ENCODE assay signal across 31 cellular contexts in the genomic region with DNA sequence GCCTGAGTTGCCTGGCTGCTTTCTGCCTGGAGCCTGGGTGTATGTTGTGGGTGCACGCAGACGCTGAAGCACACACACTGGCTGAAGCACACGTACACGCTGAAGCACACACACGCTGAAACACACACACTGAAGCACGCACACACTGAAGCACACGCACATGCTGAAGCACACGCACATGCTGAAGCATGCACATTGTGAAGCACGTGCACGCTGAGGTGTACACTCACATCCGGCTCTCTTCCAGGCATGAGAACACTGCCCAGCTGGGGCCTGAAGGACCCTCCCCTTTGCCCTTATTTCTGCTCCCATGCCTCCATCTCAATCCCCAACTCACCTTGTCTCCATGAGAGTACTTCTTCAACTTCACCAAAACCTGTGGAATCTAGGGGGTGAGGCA. TPM values are rescaled to one million over a fixed set of nuclear protein-coding genes. Genes with fewer than 3 reads are reported as not detected.
DNase-seq lines count a peak whose midpoint lies in the region; ATAC-seq, FAIRE-seq and TF ChIP-seq lines count a peak whose summit lies in the region.
"Had no signal": no experiment of that assay in that cellular context is flagged by ENCODE, and none has a peak within 500 bp of the region (broad histone marks: within the 10 kb centered on the region; RNA-seq: fewer than 3 reads in every experiment).

No MANE protein-coding gene starts in this region.

- H3K9me2 ChIP-seq in GM23338 (ENCODE audit: insufficient read depth) = no peaks in the 10 kb centered on the region
- H3K9me2 ChIP-seq: SK-N-SH had no signal

- no peak overlapping the region for H2BK120ac ChIP-seq in neuronal stem cell (ENCODE audit: low read depth, low read length)

- H3K4me1 Mint-ChIP-seq in GM23338 = peaks cover 13% of the 10 kb centered on the region
- H3K4me1 Mint-ChIP-seq: activated CD4-positive, alpha-beta T cell treated with anti-CD3 and anti-CD28 coated beads, Interleukin-2, amount 10 ng/mL, durations not matched to agents 24 days and 14 days; immature natural killer cell; neural crest cell had no signal

- no peaks in the 10 kb centered on the region for H3K27me3 ChIP-seq in duodenal mucosa (ENCODE audit: control insufficient read depth in 1 of 2, insufficient read depth in 2 of 2, low read length in 2 of 2)
- H3K27me3 ChIP-seq in neuronal stem cell (ENCODE audit: control insufficient read depth in 3 of 3, insufficient read depth in 3 of 3, low read depth in 1 of 3, low read length in 3 of 3) = no peaks in the 10 kb centered on the region
- no peaks in the 10 kb centered on the region for H3K27me3 ChIP-seq in GM23338 (ENCODE audit: insufficient read depth)
- H3K27me3 ChIP-seq: uterus had no signal

- H4K91ac ChIP-seq in neuronal stem cell (ENCODE audit: low read depth, low read length, poor library complexity) = no peak overlapping the region

- no peak overlapping the region for H2AK5ac ChIP-seq in neuronal stem cell (ENCODE audit: low read depth, low read length)

- H2AFZ ChIP-seq in neuronal stem cell (ENCODE audit: low read length) (no peak overlapping the region), GM23338 (no peak overlapping the region)

- FAIRE-seq in urothelium cell line (lab: Jason Lieb, UNC) = peak; percentile 30
- FAIRE-seq: GM12892 had no signal

- H3K4me1 ChIP-seq in duodenal mucosa (ENCODE audit: control insufficient read depth in 1 of 2, insufficient read depth in 2 of 2, low read length in 2 of 2) (peaks cover 28 to 36% of the 10 kb centered on the region in 2 donors), neuronal stem cell (ENCODE audit: control insufficient read depth in 2 of 2, insufficient read depth in 1 of 2, low read depth in 1 of 2, low read length in 2 of 2) (peaks cover 2 to 6% of the 10 kb centered on the region in 2 donors), GM23338 (ENCODE audit: insufficient read depth) (peaks cover 9% of the 10 kb centered on the region; the same call in 1 of the 2 replicates)

- H3K9me3 ChIP-seq in duodenal mucosa (ENCODE audit: control insufficient read depth in 1 of 2, low read length in 2 of 2) = no peaks in the 10 kb centered on the region
- H3K9me3 ChIP-seq in neuronal stem cell (replicated peaks in 1 of 2; ENCODE audit: control insufficient read depth in 2 of 2, insufficient read depth in 1 of 2, low read depth in 1 of 2, low read length in 2 of 2) = no peaks in the 10 kb centered on the region
- H3K9me3 ChIP-seq: mucosa of descending colon, SK-N-SH, uterus had no signal

- no peaks in the 10 kb centered on the region for H4K20me1 ChIP-seq in GM23338 (replicated peaks; ENCODE audit: insufficient read depth)

- no peak overlapping the region for H4K8ac ChIP-seq in neuronal stem cell (ENCODE audit: low read depth, low read length)

- peaks cover 18% of the 10 kb centered on the region; the same call in 1 of the 2 replicates for H3F3A ChIP-seq in GM23338 (replicated peaks; ENCODE audit: low read depth)

- WGBS in neuronal stem cell (ENCODE audit: extremely low coverage in 2 of 2, insufficient read length in 2 of 2, insufficient replicate concordance in 1 of 2), 2 donors = no CpG with 5 or more reads among the region's 11 CpGs

- H3K4me3 ChIP-seq in duodenal mucosa (ENCODE audit: low read depth in 1 of 2, low read length in 2 of 2) (no peak overlapping the region), neuronal stem cell (ENCODE audit: low read length in 2 of 2) (no peak overlapping the region), GM23338 (no peak overlapping the region)
- H3K4me3 ChIP-seq: mucosa of descending colon, skin epidermis, uterus had no signal

- H3K27me3 Mint-ChIP-seq in GM23338 (ENCODE audit: insufficient read depth, low read depth, poor library complexity) = peaks cover 4% of the 10 kb centered on the region
- H3K27me3 Mint-ChIP-seq: activated CD4-positive, alpha-beta T cell treated with anti-CD3 and anti-CD28 coated beads, Interleukin-2, amount 10 ng/mL, durations not matched to agents 24 days and 14 days had no signal

- no peak overlapping the region for H3K4me3 Mint-ChIP-seq in GM23338
- H3K4me3 Mint-ChIP-seq: activated CD4-positive, alpha-beta T cell treated with anti-CD3 and anti-CD28 coated beads, Interleukin-2, amount 10 ng/mL, durations not matched to agents 24 days and 14 days; activated naive CD4-positive, alpha-beta T cell treated with anti-CD3 and anti-CD28 coated beads for 36 hours; activated T-cell treated with anti-CD3 and anti-CD28 coated beads, Interleukin-2, amount 50 U/mL, for 72 hours; immature natural killer cell; neural crest cell had no signal

- H3K4me2 ChIP-seq in neuronal stem cell (ENCODE audit: insufficient read depth, low read length, poor library complexity, severe bottlenecking) (peak overlapping the region; percentile 12), GM23338 (no peak overlapping the region)
- H3K4me2 ChIP-seq: SK-N-SH had no signal

- no peak overlapping the region for H2BK12ac ChIP-seq in neuronal stem cell (ENCODE audit: low read length)

- no peak overlapping the region for H3K23ac ChIP-seq in neuronal stem cell (ENCODE audit: low read depth, low read length, poor library complexity)

- H2BK5ac ChIP-seq in neuronal stem cell (ENCODE audit: low read length) = no peak overlapping the region

- H3K36me3 ChIP-seq in duodenal mucosa (ENCODE audit: control insufficient read depth in 1 of 2, insufficient read depth in 2 of 2, low read length in 2 of 2) (peaks cover 35 to 80% of the 10 kb centered on the region in 2 donors), neuronal stem cell (replicated peaks in 1 of 2; ENCODE audit: control insufficient read depth in 2 of 2, insufficient read depth in 2 of 2, low read length in 2 of 2) (peaks cover 49 to 92% of the 10 kb centered on the region in 2 donors), GM23338 (ENCODE audit: insufficient read depth) (peaks cover 9% of the 10 kb centered on the region; the same call in 1 of the 2 replicates)
- H3K36me3 ChIP-seq: uterus had no signal

- H3K79me2 ChIP-seq in GM23338 (replicated peaks; ENCODE audit: insufficient read depth) = no peaks in the 10 kb centered on the region

- no peak for TF ChIP-seq CTCF in GM23338 (conservative IDR thresholded peaks at IDR 0.05; ENCODE audit: low read depth in 2 of 2)

- ATAC-seq in left ventricle myocardium superior = no peak
- ATAC-seq in GM23338 = no peak
- ATAC-seq in GM19395 (IDR thresholded peaks at IDR 0.05; ENCODE audit: unreplicated experiment) = no peak
- ATAC-seq: activated T-cell treated with anti-CD3 and anti-CD28 coated beads, Interleukin-2, amount 50 U/mL, for 72 hours had no signal

- H3K18ac ChIP-seq in neuronal stem cell (ENCODE audit: low read length) = no peak overlapping the region

- DNase-seq in left ventricle myocardium superior = peak; percentile 11
- DNase-seq in cardiac septum (ENCODE audit: low spot score) = no peak
- no peak for DNase-seq in neuronal stem cell (ENCODE audit: low spot score)
- DNase-seq in urothelium cell line (ENCODE audit: low spot score) = no peak
- no peak for DNase-seq in GM23338 (ENCODE audit: low spot score)
- DNase-seq in OCI-M1 (lab: John Stamatoyannopoulos, UW) = no peak
- DNase-seq: ACHN; activated CD4-positive, alpha-beta T cell treated with anti-CD3 and anti-CD28 coated beads, Interleukin-2, amount 10 ng/mL, durations not matched to agents 24 days and 14 days; activated naive CD4-positive, alpha-beta T cell treated with anti-CD3 and anti-CD28 coated beads for 36 hours; activated T-cell treated with anti-CD3 and anti-CD28 coated beads, Interleukin-2, amount 50 U/mL, for 72 hours; C1 segment of cervical spinal cord; hippocampal formation; immature natural killer cell; NCI-H1048; NCI-H187; NCI-H526 treated with DMSO at 0.1 percent for 48 hours; SK-N-SH; stimulated activated CD4-positive, alpha-beta T cell treated with anti-CD3 and anti-CD28 coated beads, Interleukin-2, amount 100 ng/mL, for 24 hours; uterus had no signal

- H3K4ac ChIP-seq in neuronal stem cell (ENCODE audit: low read length) = no peak overlapping the region

- H3K27ac ChIP-seq in duodenal mucosa (ENCODE audit: low read depth, low read length) (peak overlapping the region; percentile 66), neuronal stem cell (replicated peaks; ENCODE audit: low read length) (no peak overlapping the region), GM23338 (ENCODE audit: low read depth) (no peak overlapping the region)
- H3K27ac ChIP-seq: HL-60, skin epidermis, VCaP had no signal

- intact Hi-C loops in left ventricle myocardium superior (cut with micrococcal nuclease) = loop anchor here (10.0 kb wide), 1 partner anchor 133 kb away; no protein-coding TSS in a partner anchor
- intact Hi-C loops in cardiac septum (cut with DNase I) = loop anchor here (10.0 kb wide), 1 partner anchor 53 kb away; no protein-coding TSS in a partner anchor

- H3K27ac Mint-ChIP-seq in GM23338 = no peak overlapping the region
- H3K27ac Mint-ChIP-seq: activated CD4-positive, alpha-beta T cell treated with anti-CD3 and anti-CD28 coated beads, Interleukin-2, amount 10 ng/mL, durations not matched to agents 24 days and 14 days; activated naive CD4-positive, alpha-beta T cell treated with anti-CD3 and anti-CD28 coated beads for 36 hours; activated T-cell treated with anti-CD3 and anti-CD28 coated beads, Interleukin-2, amount 50 U/mL, for 72 hours; immature natural killer cell had no signal

- peaks cover 54% of the 10 kb centered on the region for H3K36me3 Mint-ChIP-seq in GM23338 (ENCODE audit: low read depth)

- H3K79me1 ChIP-seq in neuronal stem cell (ENCODE audit: low read depth, low read length) = no peaks in the 10 kb centered on the region

- H3K14ac ChIP-seq in neuronal stem cell (ENCODE audit: low read length) = peak overlapping the region; percentile 42

- H3K9me3 Mint-ChIP-seq in GM23338 = no peaks in the 10 kb centered on the region
- H3K9me3 Mint-ChIP-seq: activated CD4-positive, alpha-beta T cell treated with anti-CD3 and anti-CD28 coated beads, Interleukin-2, amount 10 ng/mL, durations not matched to agents 24 days and 14 days; activated naive CD4-positive, alpha-beta T cell treated with anti-CD3 and anti-CD28 coated beads for 36 hours; activated T-cell treated with anti-CD3 and anti-CD28 coated beads, Interleukin-2, amount 50 U/mL, for 72 hours; immature natural killer cell; neural crest cell had no signal

- no peak overlapping the region for H2BK15ac ChIP-seq in neuronal stem cell (ENCODE audit: low read length)

- H3K9ac ChIP-seq in duodenal mucosa (ENCODE audit: low read depth in 1 of 2, low read length in 2 of 2) (peak overlapping the region; percentile 26 to 52), neuronal stem cell (ENCODE audit: low read depth, low read length, poor library complexity) (peak overlapping the region; percentile 27)
- H3K9ac ChIP-seq: SK-N-SH had no signal

RNA-seq across cellular contexts. Expression of a gene that starts 16.5 kb away (rescaled TPM):
- total RNA-seq in left ventricle myocardium superior = not detected
- total RNA-seq in cardiac septum = not detected
- polyA plus RNA-seq in neuronal stem cell (2013, experiment 1 of 2) = not detected
- polyA plus RNA-seq in neuronal stem cell (2013, experiment 2 of 2) = not detected
- total RNA-seq in GM23338 (2014; rRNA removed; shearing (Covaris generic)) = 1.2 TPM in 1 of 2 replicates, not detected in the other
- not detected in 2 replicates for polyA plus RNA-seq in GM23338 (2016; fragmentation: Nextera tagmentation; extraction: Ambion mirVana)
- total RNA-seq: activated CD4-positive, alpha-beta T cell treated with anti-CD3 and anti-CD28 coated beads, Interleukin-2, amount 10 ng/mL, durations not matched to agents 24 days and 14 days; activated naive CD4-positive, alpha-beta T cell treated with anti-CD3 and anti-CD28 coated beads for 36 hours; activated T-cell treated with anti-CD3 and anti-CD28 coated beads, Interleukin-2, amount 50 U/mL, for 72 hours; epithelial cell of proximal tubule; H4; mucosa of descending colon; neural crest cell; RPMI7951; T-helper 2 cell treated with Interferon-gamma antibody and Interleukin-4, amounts not matched to agents 100 ng/mL and 5 ng/mL, for 36 hours had no signal
- polyA plus RNA-seq: immature natural killer cell, SK-N-SH had no signal

RNA-seq across cellular contexts. Expression of a gene that starts 22.5 kb away (rescaled TPM):
- 56.9 TPM for total RNA-seq in left ventricle myocardium superior
- total RNA-seq in cardiac septum = 56.4 TPM
- polyA plus RNA-seq in neuronal stem cell (2013, experiment 1 of 2) = 61.9 TPM
- polyA plus RNA-seq in neuronal stem cell (2013, experiment 2 of 2) = 61.2 TPM
- 88.9 and 95.1 TPM in 2 replicates for total RNA-seq in GM23338 (2014; rRNA removed; shearing (Covaris generic))
- 44.4 and 44.8 TPM in 2 replicates for polyA plus RNA-seq in GM23338 (2016; fragmentation: Nextera tagmentation; extraction: Ambion mirVana)

RNA-seq across cellular contexts. Expression of a gene that starts 31.1 kb away (rescaled TPM):
- total RNA-seq in left ventricle myocardium superior (98.1 TPM), cardiac septum (66.8 TPM)
- polyA plus RNA-seq in neuronal stem cell (2013, experiment 1 of 2) = 13.2 TPM
- polyA plus RNA-seq in neuronal stem cell (2013, experiment 2 of 2) = 13.2 TPM
- total RNA-seq in GM23338 (2014; rRNA removed; shearing (Covaris generic)) = 9.6 and 10.5 TPM in 2 replicates
- polyA plus RNA-seq in GM23338 (2016; fragmentation: Nextera tagmentation; extraction: Ambion mirVana) = 3.4 and 3.6 TPM in 2 replicates

RNA-seq across cellular contexts. Expression of a gene that starts 51.1 kb away (rescaled TPM):
- total RNA-seq in left ventricle myocardium superior (83.4 TPM), cardiac septum (85.2 TPM)
- polyA plus RNA-seq in neuronal stem cell (2013, experiment 1 of 2) = 102 TPM
- polyA plus RNA-seq in neuronal stem cell (2013, experiment 2 of 2) = 99.7 TPM
- total RNA-seq in GM23338 (2014; rRNA removed; shearing (Covaris generic)) = 200 and 217 TPM in 2 replicates
- polyA plus RNA-seq in GM23338 (2016; fragmentation: Nextera tagmentation; extraction: Ambion mirVana) = 100 and 112 TPM in 2 replicates
